In the genomic region with DNA sequence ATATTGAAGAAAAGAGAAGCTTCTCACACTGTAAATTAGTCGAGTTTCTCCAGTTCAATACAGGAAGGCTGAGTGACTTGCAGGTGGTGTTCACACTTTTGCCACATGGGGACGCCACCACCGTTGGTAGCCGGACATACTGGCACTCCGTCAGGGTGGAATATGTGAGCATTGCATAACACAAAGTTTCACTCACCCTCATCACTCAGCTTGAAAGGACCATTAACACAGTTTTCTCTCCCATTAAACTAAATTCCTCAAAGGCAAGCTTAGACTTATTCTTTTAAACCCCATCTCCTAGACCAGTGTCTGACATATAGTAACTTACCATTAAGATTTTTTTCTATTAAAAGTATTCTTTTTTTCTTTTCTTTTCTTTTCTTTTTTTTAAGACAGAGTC, we compare ENCODE assay signal across 8 cellular contexts.
A peak's percentile ranks its signal among the peaks of the same experiment; 100 is the strongest.
DNase-seq lines count a peak whose midpoint lies in the region; ATAC-seq, FAIRE-seq and TF ChIP-seq lines count a peak whose summit lies in the region.

No MANE protein-coding gene starts in this region.

- peaks cover 28% of the 10 kb centered on the region for H3K4me1 ChIP-seq in SJCRH30
- H3K4me1 ChIP-seq in astrocyte (ENCODE audit: insufficient read depth, low read length) = peaks cover 7% of the 10 kb centered on the region

- no peak overlapping the region for H3K27ac Mint-ChIP-seq in astrocyte (ENCODE audit: unreplicated experiment)

- peak; percentile 99 for TF ChIP-seq CTCF in astrocyte (IDR thresholded peaks at IDR 0.05; ENCODE audit: insufficient read depth, low read depth, low read length)

- H3K4me3 ChIP-seq in SJCRH30 (no peak overlapping the region), astrocyte (ENCODE audit: insufficient read depth, low read depth, low read length) (no peak overlapping the region), skeletal muscle cell (ENCODE audit: low read depth, low read length) (no peak overlapping the region)

- H3K27me3 Mint-ChIP-seq in astrocyte (ENCODE audit: low read depth, unreplicated experiment) = no peaks in the 10 kb centered on the region

- H3K4me3 Mint-ChIP-seq in astrocyte (ENCODE audit: unreplicated experiment) = no peak overlapping the region

- peaks cover 1% of the 10 kb centered on the region for H3K9me3 Mint-ChIP-seq in astrocyte (ENCODE audit: unreplicated experiment)

- no peaks in the 10 kb centered on the region for H3K36me3 ChIP-seq in SJCRH30
- no peaks in the 10 kb centered on the region for H3K36me3 ChIP-seq in astrocyte (ENCODE audit: insufficient read depth, low read length)

- no peak for TF ChIP-seq EP300 in Ishikawa (IDR thresholded peaks at IDR 0.05; ENCODE audit: borderline replicate concordance)

- no peak overlapping the region for H3K9ac ChIP-seq in astrocyte (ENCODE audit: low read length)

- peak; percentile 84 for TF ChIP-seq RAD21 in Ishikawa (IDR thresholded peaks at IDR 0.05; ENCODE audit: low read depth)

- ATAC-seq in GM21619 (IDR thresholded peaks at IDR 0.05; ENCODE audit: unreplicated experiment) = peak; percentile 74
- no peak for ATAC-seq in GM19324 (IDR thresholded peaks at IDR 0.05; ENCODE audit: low FRiP score, unreplicated experiment)

- FAIRE-seq in astrocyte (lab: Jason Lieb, UNC) = no peak

- H3K79me2 ChIP-seq in astrocyte (ENCODE audit: insufficient read depth, low read length) = no peaks in the 10 kb centered on the region

- H3K36me3 Mint-ChIP-seq in astrocyte (ENCODE audit: low read depth, unreplicated experiment) = no peaks in the 10 kb centered on the region

- H3K9me3 ChIP-seq in SJCRH30 (replicated peaks) = 0 out of 2 replicates have a peak, but pooled peaks cover 3% of the 10 kb centered on the region
- no peaks in the 10 kb centered on the region for H3K9me3 ChIP-seq in astrocyte (ENCODE audit: insufficient read depth, low read depth, low read length)

- DNase-seq in ELR (ENCODE audit: low read depth) (peak; percentile 88), SJCRH30 (peak; percentile 84 to 91), astrocyte (ENCODE audit: low read depth) (peak; percentile 71), hepatic stellate cell (ENCODE audit: low spot score) (peak; percentile 73), skeletal muscle cell (ENCODE audit: low read depth) (peak; percentile 63)

- no peak overlapping the region for H2AFZ ChIP-seq in astrocyte (ENCODE audit: low read depth, low read length)

- peaks cover 12% of the 10 kb centered on the region for H3K4me1 Mint-ChIP-seq in astrocyte (ENCODE audit: low read depth, unreplicated experiment)

- no peaks in the 10 kb centered on the region for H4K20me1 ChIP-seq in astrocyte (ENCODE audit: insufficient read depth, low read length)

- no peak overlapping the region for H3K4me2 ChIP-seq in astrocyte (ENCODE audit: low read length)

- H3K27ac ChIP-seq in SJCRH30 (no peak overlapping the region; the same call in 1 of the 2 replicates), astrocyte (ENCODE audit: low read depth, low read length) (no peak overlapping the region)

- H3K27me3 ChIP-seq in SJCRH30 (no peaks in the 10 kb centered on the region), astrocyte (ENCODE audit: insufficient read depth, low read length) (no peaks in the 10 kb centered on the region)

TF ChIP-seq in Ishikawa, 13 proteins besides CTCF, POLR2A, EP300 and RAD21:
- TF ChIP-seq CEBPB (IDR thresholded peaks at IDR 0.05) = peak; percentile 84
- no peak for TF ChIP-seq TCF12 (IDR thresholded peaks at IDR 0.05; ENCODE audit: low read depth)
